In the genomic region with DNA sequence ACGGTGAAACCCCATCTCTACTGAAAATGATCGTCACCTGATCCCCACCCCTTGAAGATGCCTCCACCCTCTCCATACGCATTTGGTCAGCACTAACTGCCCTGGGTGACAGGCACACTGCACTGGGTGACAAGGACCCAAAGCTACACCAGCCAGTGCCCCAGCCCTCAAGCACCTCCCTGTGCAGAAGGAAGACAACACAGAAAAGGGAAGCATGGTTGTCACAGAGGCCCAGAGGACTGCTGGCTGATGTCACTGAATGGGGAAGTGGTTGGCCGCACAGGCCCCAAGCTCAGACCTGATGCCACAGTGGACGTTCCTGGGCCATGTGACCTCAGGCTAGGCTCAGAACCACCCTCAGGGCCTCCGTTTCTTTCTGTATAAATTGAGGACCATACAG, we compare ENCODE assay signal across 1 cellular context.
TF ChIP-seq lines count a peak whose summit lies in the region.

No MANE protein-coding gene starts in this region.

TF ChIP-seq in GM23338, 12 proteins besides CTCF, POLR2A, EP300 and RAD21 (continued from another document):
- TF ChIP-seq, protein P1, sequence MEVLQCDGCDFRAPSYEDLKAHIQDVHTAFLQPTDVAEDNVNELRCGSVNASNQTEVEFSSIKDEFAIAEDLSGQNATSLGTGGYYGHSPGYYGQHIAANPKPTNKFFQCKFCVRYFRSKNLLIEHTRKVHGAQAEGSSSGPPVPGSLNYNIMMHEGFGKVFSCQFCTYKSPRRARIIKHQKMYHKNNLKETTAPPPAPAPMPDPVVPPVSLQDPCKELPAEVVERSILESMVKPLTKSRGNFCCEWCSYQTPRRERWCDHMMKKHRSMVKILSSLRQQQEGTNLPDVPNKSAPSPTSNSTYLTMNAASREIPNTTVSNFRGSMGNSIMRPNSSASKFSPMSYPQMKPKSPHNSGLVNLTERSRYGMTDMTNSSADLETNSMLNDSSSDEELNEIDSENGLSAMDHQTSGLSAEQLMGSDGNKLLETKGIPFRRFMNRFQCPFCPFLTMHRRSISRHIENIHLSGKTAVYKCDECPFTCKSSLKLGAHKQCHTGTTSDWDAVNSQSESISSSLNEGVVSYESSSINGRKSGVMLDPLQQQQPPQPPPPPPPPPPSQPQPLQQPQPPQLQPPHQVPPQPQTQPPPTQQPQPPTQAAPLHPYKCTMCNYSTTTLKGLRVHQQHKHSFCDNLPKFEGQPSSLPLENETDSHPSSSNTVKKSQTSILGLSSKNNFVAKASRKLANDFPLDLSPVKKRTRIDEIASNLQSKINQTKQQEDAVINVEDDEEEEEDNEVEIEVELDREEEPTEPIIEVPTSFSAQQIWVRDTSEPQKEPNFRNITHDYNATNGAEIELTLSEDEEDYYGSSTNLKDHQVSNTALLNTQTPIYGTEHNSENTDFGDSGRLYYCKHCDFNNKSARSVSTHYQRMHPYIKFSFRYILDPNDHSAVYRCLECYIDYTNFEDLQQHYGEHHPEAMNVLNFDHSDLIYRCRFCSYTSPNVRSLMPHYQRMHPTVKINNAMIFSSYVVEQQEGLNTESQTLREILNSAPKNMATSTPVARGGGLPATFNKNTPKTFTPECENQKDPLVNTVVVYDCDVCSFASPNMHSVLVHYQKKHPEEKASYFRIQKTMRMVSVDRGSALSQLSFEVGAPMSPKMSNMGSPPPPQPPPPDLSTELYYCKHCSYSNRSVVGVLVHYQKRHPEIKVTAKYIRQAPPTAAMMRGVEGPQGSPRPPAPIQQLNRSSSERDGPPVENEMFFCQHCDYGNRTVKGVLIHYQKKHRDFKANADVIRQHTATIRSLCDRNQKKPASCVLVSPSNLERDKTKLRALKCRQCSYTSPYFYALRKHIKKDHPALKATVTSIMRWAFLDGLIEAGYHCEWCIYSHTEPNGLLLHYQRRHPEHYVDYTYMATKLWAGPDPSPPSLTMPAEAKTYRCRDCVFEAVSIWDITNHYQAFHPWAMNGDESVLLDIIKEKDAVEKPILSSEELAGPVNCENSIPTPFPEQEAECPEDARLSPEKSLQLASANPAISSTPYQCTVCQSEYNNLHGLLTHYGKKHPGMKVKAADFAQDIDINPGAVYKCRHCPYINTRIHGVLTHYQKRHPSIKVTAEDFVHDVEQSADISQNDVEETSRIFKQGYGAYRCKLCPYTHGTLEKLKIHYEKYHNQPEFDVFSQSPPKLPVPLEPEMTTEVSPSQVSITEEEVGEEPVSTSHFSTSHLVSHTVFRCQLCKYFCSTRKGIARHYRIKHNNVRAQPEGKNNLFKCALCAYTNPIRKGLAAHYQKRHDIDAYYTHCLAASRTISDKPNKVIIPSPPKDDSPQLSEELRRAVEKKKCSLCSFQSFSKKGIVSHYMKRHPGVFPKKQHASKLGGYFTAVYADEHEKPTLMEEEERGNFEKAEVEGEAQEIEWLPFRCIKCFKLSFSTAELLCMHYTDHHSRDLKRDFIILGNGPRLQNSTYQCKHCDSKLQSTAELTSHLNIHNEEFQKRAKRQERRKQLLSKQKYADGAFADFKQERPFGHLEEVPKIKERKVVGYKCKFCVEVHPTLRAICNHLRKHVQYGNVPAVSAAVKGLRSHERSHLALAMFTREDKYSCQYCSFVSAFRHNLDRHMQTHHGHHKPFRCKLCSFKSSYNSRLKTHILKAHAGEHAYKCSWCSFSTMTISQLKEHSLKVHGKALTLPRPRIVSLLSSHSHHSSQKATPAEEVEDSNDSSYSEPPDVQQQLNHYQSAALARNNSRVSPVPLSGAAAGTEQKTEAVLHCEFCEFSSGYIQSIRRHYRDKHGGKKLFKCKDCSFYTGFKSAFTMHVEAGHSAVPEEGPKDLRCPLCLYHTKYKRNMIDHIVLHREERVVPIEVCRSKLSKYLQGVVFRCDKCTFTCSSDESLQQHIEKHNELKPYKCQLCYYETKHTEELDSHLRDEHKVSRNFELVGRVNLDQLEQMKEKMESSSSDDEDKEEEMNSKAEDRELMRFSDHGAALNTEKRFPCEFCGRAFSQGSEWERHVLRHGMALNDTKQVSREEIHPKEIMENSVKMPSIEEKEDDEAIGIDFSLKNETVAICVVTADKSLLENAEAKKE (CRISPR knock-in tag; IDR thresholded peaks at IDR 0.05), result no peak
- no peak for TF ChIP-seq ZNF114 (CRISPR knock-in tag; IDR thresholded peaks at IDR 0.05)
TF ChIP-seq in GM23338: peak in this region for 1.
